7 cellular contexts compared by ENCODE assay signal in the genomic region with DNA sequence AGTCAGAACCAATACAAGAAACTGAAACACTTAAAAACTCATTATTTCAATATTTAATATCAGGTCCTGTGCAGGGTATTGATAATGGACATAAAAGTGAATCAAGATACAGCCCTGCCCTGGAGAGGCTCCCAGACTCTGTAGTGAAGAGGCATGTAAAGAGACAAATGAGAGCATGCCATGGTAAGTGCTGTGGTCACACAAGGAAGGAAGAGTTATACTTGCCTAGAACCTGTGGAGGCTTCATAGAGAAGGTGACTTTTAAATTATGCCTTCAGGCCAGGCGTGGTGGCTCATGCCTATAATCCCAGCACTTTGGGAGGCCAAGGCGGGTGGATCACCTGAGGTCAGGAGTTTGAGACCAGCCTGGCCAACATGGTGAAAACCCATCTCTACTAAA. TPM values are rescaled to one million over a fixed set of nuclear protein-coding genes. Genes with fewer than 3 reads are reported as not detected.
A peak's percentile ranks its signal among the peaks of the same experiment; 100 is the strongest.
DNase-seq lines count a peak whose midpoint lies in the region; ATAC-seq and TF ChIP-seq lines count a peak whose summit lies in the region.
"Not testable (repeated sequence)": the region's sequence is repeated elsewhere in the genome, so short reads cannot be mapped to it uniquely, and the experiment has no call there.

No MANE protein-coding gene starts in this region.

- DNase-seq in CD4-positive, alpha-beta memory T cell, result peak in 1 of 5 donors; percentile 22
- peak; percentile 67 to 75 for DNase-seq in NCI-H526 (lab: John Stamatoyannopoulos, UW)
- not testable (repeated sequence) for DNase-seq in activated CD4-positive, alpha-beta T cell treated with anti-CD3 and anti-CD28 coated beads for 36 hours; activated CD8-positive, alpha-beta memory T cell treated with anti-CD3 and anti-CD28 coated beads, Interleukin-2, amount 10 ng/mL, durations not matched to agents 7 days and 5 days; activated naive CD4-positive, alpha-beta T cell treated with anti-CD3 and anti-CD28 coated beads, Interleukin-2, amount 10 ng/mL, durations not matched to agents 7 days and 5 days; central memory CD8-positive, alpha-beta T cell (ENCODE audit: low spot score in 2 of 2); natural killer cell

- not testable (repeated sequence) for H3K9me3 ChIP-seq in CD4-positive, alpha-beta memory T cell (ENCODE audit: control insufficient read depth in 1 of 2, low read length in 2 of 2)

- TF ChIP-seq CTCF in natural killer cell (IDR thresholded peaks at IDR 0.05), result not testable (repeated sequence)

- H3K4me3 Mint-ChIP-seq in CD4-positive, alpha-beta memory T cell, result peak overlapping the region in 7 of 8 donors; percentile 57 to 99 (median 69)
- not testable (repeated sequence) for H3K4me3 Mint-ChIP-seq in activated CD4-positive, alpha-beta T cell treated with anti-CD3 and anti-CD28 coated beads for 36 hours; central memory CD8-positive, alpha-beta T cell
- peak overlapping the region; percentile 36 for H3K4me3 Mint-ChIP-seq in activated CD8-positive, alpha-beta memory T cell treated with anti-CD3 and anti-CD28 coated beads, Interleukin-2, amount 10 ng/mL, durations not matched to agents 7 days and 5 days
- H3K4me3 Mint-ChIP-seq in activated naive CD4-positive, alpha-beta T cell treated with anti-CD3 and anti-CD28 coated beads, Interleukin-2, amount 10 ng/mL, durations not matched to agents 7 days and 5 days, result peak overlapping the region; percentile 19
- H3K4me3 Mint-ChIP-seq in natural killer cell, result peak overlapping the region; percentile 35

- peaks cover 8 to 20% of the 10 kb centered on the region in 2 donors for H3K36me3 Mint-ChIP-seq in CD4-positive, alpha-beta memory T cell
- peaks cover 43% of the 10 kb centered on the region for H3K36me3 Mint-ChIP-seq in activated CD4-positive, alpha-beta T cell treated with anti-CD3 and anti-CD28 coated beads for 36 hours (ENCODE audit: low read depth)
- peaks cover 21% of the 10 kb centered on the region for H3K36me3 Mint-ChIP-seq in activated CD8-positive, alpha-beta memory T cell treated with anti-CD3 and anti-CD28 coated beads, Interleukin-2, amount 10 ng/mL, durations not matched to agents 7 days and 5 days
- peaks cover 56% of the 10 kb centered on the region for H3K36me3 Mint-ChIP-seq in activated naive CD4-positive, alpha-beta T cell treated with anti-CD3 and anti-CD28 coated beads, Interleukin-2, amount 10 ng/mL, durations not matched to agents 7 days and 5 days
- H3K36me3 Mint-ChIP-seq in central memory CD8-positive, alpha-beta T cell (ENCODE audit: insufficient read depth), result peaks cover 37% of the 10 kb centered on the region
- not testable (repeated sequence) for H3K36me3 Mint-ChIP-seq in natural killer cell

- H3K4me3 ChIP-seq in CD4-positive, alpha-beta memory T cell (ENCODE audit: low read length in 2 of 2), result not testable (repeated sequence)

- not testable (repeated sequence) for H3K27me3 ChIP-seq in CD4-positive, alpha-beta memory T cell (ENCODE audit: insufficient read depth, low read length)

- H3K27ac ChIP-seq in CD4-positive, alpha-beta memory T cell (ENCODE audit: low read depth, low read length), result not testable (repeated sequence)

- H3K4me1 Mint-ChIP-seq in CD4-positive, alpha-beta memory T cell, result peaks cover 52 to 88% (median 66%) of the 10 kb centered on the region in 4 donors
- peaks cover 64% of the 10 kb centered on the region for H3K4me1 Mint-ChIP-seq in activated CD4-positive, alpha-beta T cell treated with anti-CD3 and anti-CD28 coated beads for 36 hours
- peaks cover 62% of the 10 kb centered on the region for H3K4me1 Mint-ChIP-seq in activated CD8-positive, alpha-beta memory T cell treated with anti-CD3 and anti-CD28 coated beads, Interleukin-2, amount 10 ng/mL, durations not matched to agents 7 days and 5 days
- peaks cover 64% of the 10 kb centered on the region for H3K4me1 Mint-ChIP-seq in activated naive CD4-positive, alpha-beta T cell treated with anti-CD3 and anti-CD28 coated beads, Interleukin-2, amount 10 ng/mL, durations not matched to agents 7 days and 5 days
- peaks cover 65% of the 10 kb centered on the region for H3K4me1 Mint-ChIP-seq in central memory CD8-positive, alpha-beta T cell
- H3K4me1 Mint-ChIP-seq in natural killer cell, result peaks cover 20 to 30% of the 10 kb centered on the region in 2 donors

- intact Hi-C loops in CD4-positive, alpha-beta memory T cell (cut with micrococcal nuclease); activated CD4-positive, alpha-beta T cell treated with anti-CD3 and anti-CD28 coated beads for 36 hours (cut with DNase I, micrococcal nuclease); natural killer cell (cut with micrococcal nuclease): not testable (repeated sequence)

- H3K36me3 ChIP-seq in CD4-positive, alpha-beta memory T cell (ENCODE audit: insufficient read depth, low read length), result not testable (repeated sequence)

- not testable (repeated sequence) for H3K9me3 Mint-ChIP-seq in CD4-positive, alpha-beta memory T cell; activated CD4-positive, alpha-beta T cell treated with anti-CD3 and anti-CD28 coated beads for 36 hours (ENCODE audit: low read depth); activated CD8-positive, alpha-beta memory T cell treated with anti-CD3 and anti-CD28 coated beads, Interleukin-2, amount 10 ng/mL, durations not matched to agents 7 days and 5 days (ENCODE audit: low read depth); activated naive CD4-positive, alpha-beta T cell treated with anti-CD3 and anti-CD28 coated beads, Interleukin-2, amount 10 ng/mL, durations not matched to agents 7 days and 5 days; central memory CD8-positive, alpha-beta T cell; natural killer cell

- peaks cover 67% of the 10 kb centered on the region for H3K4me1 ChIP-seq in CD4-positive, alpha-beta memory T cell (ENCODE audit: insufficient read depth, low read length)

- H3K27ac Mint-ChIP-seq in CD4-positive, alpha-beta memory T cell, result peak overlapping the region; percentile 70 to 99 (median 97)
- peak overlapping the region; percentile 67 for H3K27ac Mint-ChIP-seq in activated CD4-positive, alpha-beta T cell treated with anti-CD3 and anti-CD28 coated beads for 36 hours
- H3K27ac Mint-ChIP-seq in activated CD8-positive, alpha-beta memory T cell treated with anti-CD3 and anti-CD28 coated beads, Interleukin-2, amount 10 ng/mL, durations not matched to agents 7 days and 5 days, result peak overlapping the region; percentile 83
- H3K27ac Mint-ChIP-seq in activated naive CD4-positive, alpha-beta T cell treated with anti-CD3 and anti-CD28 coated beads, Interleukin-2, amount 10 ng/mL, durations not matched to agents 7 days and 5 days, result peak overlapping the region; percentile 82
- peak overlapping the region; percentile 59 for H3K27ac Mint-ChIP-seq in central memory CD8-positive, alpha-beta T cell (ENCODE audit: low read depth)
- peak overlapping the region in 1 of 2 donors; percentile 38 for H3K27ac Mint-ChIP-seq in natural killer cell

- CTCF ChIA-PET in CD4-positive, alpha-beta memory T cell (lab: Charles Lee; ENCODE audit: partially characterized antibody), result interaction anchor here (1.2 to 32.4 kb wide), 13 partner anchors 7 to 147 kb away, joined by 3 to 688 read pairs (median 8); no protein-coding TSS in a partner anchor
- CTCF ChIA-PET in activated CD4-positive, alpha-beta T cell treated with anti-CD3 and anti-CD28 coated beads for 36 hours (lab: Charles Lee), result interaction anchor here (0.7 to 14.9 kb wide), 16 partner anchors 9 to 172 kb away, joined by 3 to 157 read pairs (median 4); no protein-coding TSS in a partner anchor
- CTCF ChIA-PET in activated CD8-positive, alpha-beta memory T cell treated with anti-CD3 and anti-CD28 coated beads, Interleukin-2, amount 10 ng/mL, durations not matched to agents 7 days and 5 days (lab: Charles Lee), result interaction anchor here (1.0 to 18.5 kb wide), 10 partner anchors 10 to 148 kb away, joined by 3 to 239 read pairs (median 6); no protein-coding TSS in a partner anchor
- CTCF ChIA-PET in activated naive CD4-positive, alpha-beta T cell treated with anti-CD3 and anti-CD28 coated beads, Interleukin-2, amount 10 ng/mL, durations not matched to agents 7 days and 5 days (lab: Charles Lee), result interaction anchor here (0.8 to 13.4 kb wide), 8 partner anchors 13 to 360 kb away, joined by 3 to 203 read pairs (median 5); a partner anchor contains a TSS

- not testable (repeated sequence) for ATAC-seq in activated CD4-positive, alpha-beta T cell treated with anti-CD3 and anti-CD28 coated beads for 36 hours; activated CD8-positive, alpha-beta memory T cell treated with anti-CD3 and anti-CD28 coated beads, Interleukin-2, amount 10 ng/mL, durations not matched to agents 7 days and 5 days; central memory CD8-positive, alpha-beta T cell (replicated peaks; ENCODE audit: extremely low read depth, poor library complexity, severe bottlenecking); natural killer cell

- POLR2A ChIA-PET in CD4-positive, alpha-beta memory T cell (lab: Charles Lee; ENCODE audit: partially characterized antibody), result interaction anchor here (0.6 to 30.2 kb wide), 11 partner anchors 10 to 131 kb away, joined by 3 to 813 read pairs (median 35); no protein-coding TSS in a partner anchor
- POLR2A ChIA-PET in activated CD4-positive, alpha-beta T cell treated with anti-CD3 and anti-CD28 coated beads for 36 hours (lab: Charles Lee), result interaction anchor here (0.7 to 4.9 kb wide), 4 partner anchors 9 to 43 kb away, joined by 5 to 28 read pairs (median 6); no protein-coding TSS in a partner anchor

- not testable (repeated sequence) for H3K27me3 Mint-ChIP-seq in CD4-positive, alpha-beta memory T cell; activated CD4-positive, alpha-beta T cell treated with anti-CD3 and anti-CD28 coated beads for 36 hours; activated CD8-positive, alpha-beta memory T cell treated with anti-CD3 and anti-CD28 coated beads, Interleukin-2, amount 10 ng/mL, durations not matched to agents 7 days and 5 days; activated naive CD4-positive, alpha-beta T cell treated with anti-CD3 and anti-CD28 coated beads, Interleukin-2, amount 10 ng/mL, durations not matched to agents 7 days and 5 days; central memory CD8-positive, alpha-beta T cell; natural killer cell (ENCODE audit: low read depth in 2 of 2)

RNA-seq across cellular contexts. Expression of a gene that starts 3.3 kb away (rescaled TPM):
- total RNA-seq in CD4-positive, alpha-beta memory T cell, result 10 to 100 TPM; 56.7 to 57.1 TPM
- 10 to 100 TPM; 21.2 to 30.1 TPM for polyA plus RNA-seq in CD4-positive, alpha-beta memory T cell
- total RNA-seq in activated CD4-positive, alpha-beta T cell treated with anti-CD3 and anti-CD28 coated beads for 36 hours, result 10 to 100 TPM; 31.5 to 37.1 TPM
- total RNA-seq in activated CD8-positive, alpha-beta memory T cell treated with anti-CD3 and anti-CD28 coated beads, Interleukin-2, amount 10 ng/mL, durations not matched to agents 7 days and 5 days, result 10 to 100 TPM; 43.5 to 44.3 TPM
- 10 to 100 TPM in 2 of 3 donors, 1 to 10 TPM in 1; 7.6 to 19.1 (median 15.1) TPM for total RNA-seq in natural killer cell
